8 cellular contexts compared by ENCODE assay signal in the genomic region with DNA sequence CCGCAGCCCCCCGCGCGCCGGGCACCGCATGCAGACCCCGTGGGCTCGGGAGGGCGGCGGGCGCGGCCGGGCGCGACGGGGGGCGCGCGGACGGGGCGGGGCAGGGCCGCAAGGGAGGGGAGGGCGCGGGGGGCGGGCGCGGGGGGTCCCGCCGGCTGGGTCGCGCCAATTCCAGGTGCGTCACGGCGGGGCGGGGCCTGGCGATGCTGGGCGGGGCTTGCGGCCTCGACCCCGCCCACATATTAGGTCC. TPM values are rescaled to one million over a fixed set of nuclear protein-coding genes. Genes with fewer than 3 reads are reported as not detected.
DNase-seq lines count a peak whose midpoint lies in the region; ATAC-seq, FAIRE-seq and TF ChIP-seq lines count a peak whose summit lies in the region.

No MANE protein-coding gene starts in this region.

- 0% methylated on average over 2 of the region's 40 CpGs for WGBS in SK-N-SH (ENCODE audit: low lambda C conversion rate)
- no CpG with 5 or more reads among the region's 40 CpGs for WGBS in H1 (ENCODE audit: extremely low coverage in 1 of 2, insufficient coverage in 1 of 2, insufficient read length in 1 of 2, insufficient replicate concordance in 2 of 2, low coverage in 1 of 2, low lambda C conversion rate in 2 of 2, missing lambda C conversion rate in 1 of 2), 2 experiments
- 0 to 1% methylated on average over 16 to 40 of the region's 40 CpGs for whole genome bisulfite sequencing in aorta, 2 donors

- FAIRE-seq in H1 (lab: Jason Lieb, UNC), result no peak

- no peak overlapping the region for H3K4ac ChIP-seq in H1 (replicated peaks; ENCODE audit: insufficient read length, low read depth, low read length)

- CTCF ChIA-PET in SK-N-SH (lab: Yijun Ruan, JAX), result interaction anchor here (1.0 to 4.9 kb wide), 19 partner anchors 10 to 210 kb away, joined by 3 to 58 read pairs (median 5); a partner anchor contains a TSS
- CTCF ChIA-PET in activated CD4-positive, alpha-beta T cell treated with anti-CD3 and anti-CD28 coated beads for 36 hours (lab: Charles Lee), result interaction anchor here (0.6 to 6.0 kb wide), 8 partner anchors 14 to 388 kb away, joined by 3 to 33 read pairs (median 4); a partner anchor contains a TSS
- CTCF ChIA-PET in H1 (lab: Charles Lee; ENCODE audit: partially characterized antibody), result interaction anchor here (0.6 to 2.6 kb wide), 10 partner anchors 11 to 924 kb away, joined by 3 to 11 read pairs (median 4); a partner anchor contains a TSS

- no peak overlapping the region for H3K18ac ChIP-seq in H1 (ENCODE audit: extremely low read depth, low read length)

- peaks cover 2% of the 10 kb centered on the region; the same call in 1 of the 2 replicates for H3K23me2 ChIP-seq in H1 (ENCODE audit: low read depth, low read length)

- H3K27me3 Mint-ChIP-seq in activated CD4-positive, alpha-beta T cell treated with anti-CD3 and anti-CD28 coated beads for 36 hours, result no peaks in the 10 kb centered on the region
- no peaks in the 10 kb centered on the region for H3K27me3 Mint-ChIP-seq in progenitor cell of endocrine pancreas

- peaks cover 29% of the 10 kb centered on the region for H3K4me1 Mint-ChIP-seq in activated CD4-positive, alpha-beta T cell treated with anti-CD3 and anti-CD28 coated beads for 36 hours
- peaks cover 8% of the 10 kb centered on the region for H3K4me1 Mint-ChIP-seq in progenitor cell of endocrine pancreas (ENCODE audit: low read depth)

- H4K8ac ChIP-seq in H1 (ENCODE audit: extremely low read depth, insufficient read depth, low read length), result peak overlapping the region; percentile 95; the same call in 1 of the 2 replicates

- H3K27ac ChIP-seq in SK-N-SH (ENCODE audit: low read depth in 2 of 2, low read length in 1 of 2) (peak overlapping the region; percentile 78 to 86; a peak in 3 of 4 replicates), H1 (ENCODE audit: low read depth, low read length) (peak overlapping the region; percentile 98; the same call in 1 of the 2 replicates), aorta (ENCODE audit: low read depth in 1 of 2, low read length in 2 of 2) (peak overlapping the region; percentile 52 to 80)

- H4K20me1 ChIP-seq in SK-N-SH (ENCODE audit: insufficient read depth), result peaks cover 8% of the 10 kb centered on the region; the same call in 1 of the 2 replicates
- H4K20me1 ChIP-seq in H1 (replicated peaks in 1 of 2; ENCODE audit: control insufficient read depth in 1 of 2, insufficient read depth in 2 of 2, low read length in 2 of 2), result peaks cover 4 to 8% of the 10 kb centered on the region in 2 experiments

- H3K9me3 Mint-ChIP-seq in activated CD4-positive, alpha-beta T cell treated with anti-CD3 and anti-CD28 coated beads for 36 hours (ENCODE audit: low read depth), result no peaks in the 10 kb centered on the region
- peaks cover 6% of the 10 kb centered on the region for H3K9me3 Mint-ChIP-seq in progenitor cell of endocrine pancreas (ENCODE audit: low read depth)

- H4K5ac ChIP-seq in H1 (ENCODE audit: insufficient read length, low read depth, low read length), result no peak overlapping the region

- ATAC-seq in SK-N-SH treated with all-trans-retinoic acid at 6 μM for 48 hours (no peak), aorta (ENCODE audit: low FRiP score) (no peak), HG02798 (IDR thresholded peaks at IDR 0.05; ENCODE audit: poor library complexity, unreplicated experiment) (no peak)
- no peak for ATAC-seq in activated CD4-positive, alpha-beta T cell treated with anti-CD3 and anti-CD28 coated beads for 36 hours

- H3K4me2 ChIP-seq in SK-N-SH (0 out of 2 replicates have a peak overlapping the region, but pooled peaks have one; percentile 100), H1 (ENCODE audit: insufficient read depth in 1 of 2, low read depth in 2 of 2, low read length in 2 of 2) (no peak overlapping the region; a peak in 1 of 4 replicates)

- H3K9me3 ChIP-seq in SK-N-SH, result no peaks in the 10 kb centered on the region
- no peaks in the 10 kb centered on the region for H3K9me3 ChIP-seq in H1 (ENCODE audit: insufficient read depth in 2 of 2, low read depth in 1 of 2, low read length in 1 of 2)
- no peaks in the 10 kb centered on the region for H3K9me3 ChIP-seq in aorta (ENCODE audit: control insufficient read depth, low read length)

- H2BK5ac ChIP-seq in H1 (ENCODE audit: low read depth, low read length), result no peak overlapping the region

- no peak for TF ChIP-seq POLR2A in H1 (IDR thresholded peaks at IDR 0.05; ENCODE audit: control extremely low read depth in 1 of 2, low read depth in 2 of 2, low read length in 2 of 2)

- no peak overlapping the region for H2BK20ac ChIP-seq in H1 (ENCODE audit: low read length)

- no peak overlapping the region for H2AFZ ChIP-seq in SK-N-SH (ENCODE audit: low read depth)
- H2AFZ ChIP-seq in H1 (ENCODE audit: low read length), result no peak overlapping the region

- no peak overlapping the region for H3K4me3 Mint-ChIP-seq in activated CD4-positive, alpha-beta T cell treated with anti-CD3 and anti-CD28 coated beads for 36 hours
- peak overlapping the region; percentile 16 for H3K4me3 Mint-ChIP-seq in progenitor cell of endocrine pancreas (ENCODE audit: low read depth)

- H2BK15ac ChIP-seq in H1 (ENCODE audit: low read length), result no peak overlapping the region

- no peak overlapping the region for H3K14ac ChIP-seq in H1 (ENCODE audit: insufficient read length)

- H3K56ac ChIP-seq in H1 (replicated peaks; ENCODE audit: insufficient read length, low read depth, low read length), result no peak overlapping the region

- H3K27ac Mint-ChIP-seq in activated CD4-positive, alpha-beta T cell treated with anti-CD3 and anti-CD28 coated beads for 36 hours, result no peak overlapping the region
- H3K27ac Mint-ChIP-seq in progenitor cell of endocrine pancreas, result no peak overlapping the region

- intact Hi-C loops in activated CD4-positive, alpha-beta T cell treated with anti-CD3 and anti-CD28 coated beads for 36 hours (cut with DNase I, micrococcal nuclease), result loop anchor here (1.0 to 5.0 kb wide), 9 partner anchors 28 to 1142 kb away; a partner anchor contains a TSS
- intact Hi-C loops in aorta (cut with DNase I), result no loop called here

- H3K4me1 ChIP-seq in SK-N-SH (ENCODE audit: control insufficient read depth in 1 of 2, insufficient read depth in 2 of 2, low read depth in 1 of 2, low read length in 1 of 2) (peaks cover 0 to 11% of the 10 kb centered on the region in 2 experiments; a peak in 1 of 4 replicates), H1 (replicated peaks in 1 of 4; ENCODE audit: control insufficient read depth in 3 of 4, insufficient read depth in 4 of 4, low read length in 3 of 4) (peaks cover 0 to 5% (median 3%) of the 10 kb centered on the region in 4 experiments; a peak in 4 of 7 replicates), aorta (ENCODE audit: control insufficient read depth in 1 of 2, insufficient read depth in 2 of 2, low read length in 2 of 2) (no peaks in the 10 kb centered on the region)

- no peak for TF ChIP-seq CTCF in SK-N-SH (IDR thresholded peaks at IDR 0.05)
- no peak for TF ChIP-seq CTCF in H1 (IDR thresholded peaks at IDR 0.05; ENCODE audit: control extremely low read depth in 1 of 3, insufficient read depth in 1 of 3, low read depth in 1 of 3, low read length in 3 of 3)
- no peak for TF ChIP-seq CTCF in progenitor cell of endocrine pancreas (IDR thresholded peaks at IDR 0.05; ENCODE audit: unreplicated experiment)

- DNase-seq in SK-N-SH, result peak; percentile 96
- peak; percentile 94 for DNase-seq in activated CD4-positive, alpha-beta T cell treated with anti-CD3 and anti-CD28 coated beads for 36 hours
- peak in 1 of 2 experiments; percentile 89 for DNase-seq in H1 (ENCODE audit: low read depth in 1 of 2, low spot score in 2 of 2)
- peak; percentile 73 for DNase-seq in progenitor cell of endocrine pancreas (ENCODE audit: low spot score, unreplicated experiment)
- no peak for DNase-seq in aorta
- DNase-seq in KG1 (lab: John Stamatoyannopoulos, UW), result no peak

- no peak for TF ChIP-seq RAD21 in SK-N-SH (IDR thresholded peaks at IDR 0.05; ENCODE audit: low read length)
- TF ChIP-seq RAD21 in H1 (IDR thresholded peaks at IDR 0.05 in 1 of 2, conservative IDR thresholded peaks at IDR 0.05 in 1 of 2; ENCODE audit: low read depth in 2 of 2, low read length in 2 of 2), result no peak

- H3K9ac ChIP-seq in SK-N-SH (peak overlapping the region; percentile 85; the same call in 1 of the 2 replicates), H1 (replicated peaks in 1 of 4; ENCODE audit: extremely low read depth in 1 of 4, low read depth in 3 of 4, low read length in 3 of 4) (peak overlapping the region in 3 of 4 experiments; percentile 97 to 99 (median 98); a peak in 5 of 7 replicates)

- H3F3A ChIP-seq in SK-N-SH (replicated peaks; ENCODE audit: insufficient read depth), result peaks cover 12% of the 10 kb centered on the region

- no peaks in the 10 kb centered on the region for H3K27me3 ChIP-seq in SK-N-SH (ENCODE audit: insufficient read depth)
- H3K27me3 ChIP-seq in H1 (replicated peaks in 1 of 4; ENCODE audit: control insufficient read depth in 3 of 4, extremely low read depth in 1 of 4, insufficient read depth in 3 of 4, low read length in 3 of 4), result no peaks in the 10 kb centered on the region
- no peaks in the 10 kb centered on the region for H3K27me3 ChIP-seq in aorta (ENCODE audit: control insufficient read depth in 1 of 2, insufficient read depth in 2 of 2, low read length in 1 of 2)

- no peak for TF ChIP-seq EP300 in SK-N-SH (IDR thresholded peaks at IDR 0.05; ENCODE audit: borderline replicate concordance in 1 of 2, low read depth in 1 of 2, low read length in 1 of 2)
- no peak for TF ChIP-seq EP300 in H1 (IDR thresholded peaks at IDR 0.05; ENCODE audit: borderline replicate concordance in 1 of 2, low read depth in 2 of 2, low read length in 2 of 2)

- H3K79me2 ChIP-seq in SK-N-SH (ENCODE audit: insufficient read depth) (peaks cover 26% of the 10 kb centered on the region; the same call in 1 of the 2 replicates), H1 (ENCODE audit: control insufficient read depth in 1 of 2, insufficient read depth in 2 of 2, low read length in 2 of 2) (peaks cover 5 to 19% of the 10 kb centered on the region in 2 experiments; a peak in 3 of 4 replicates)

- no peak overlapping the region for H2BK120ac ChIP-seq in H1 (replicated peaks; ENCODE audit: low read depth, low read length)

- peaks cover 5% of the 10 kb centered on the region; the same call in 1 of the 2 replicates for H3K79me1 ChIP-seq in H1 (ENCODE audit: low read depth, low read length)

- no peak overlapping the region for H4K91ac ChIP-seq in H1 (replicated peaks; ENCODE audit: insufficient read length, low read length)

- peaks cover 28% of the 10 kb centered on the region for H3K36me3 Mint-ChIP-seq in activated CD4-positive, alpha-beta T cell treated with anti-CD3 and anti-CD28 coated beads for 36 hours (ENCODE audit: low read depth)
- H3K36me3 Mint-ChIP-seq in progenitor cell of endocrine pancreas (ENCODE audit: insufficient read depth), result peaks cover 20% of the 10 kb centered on the region

- H3K23ac ChIP-seq in H1 (ENCODE audit: insufficient read length), result no peak overlapping the region

- POLR2A ChIA-PET in SK-N-SH (lab: Yijun Ruan, JAX), result interaction anchor here (1.0 to 2.8 kb wide), 8 partner anchors 13 to 183 kb away, joined by 3 to 14 read pairs (median 6); a partner anchor contains a TSS
- POLR2A ChIA-PET in activated CD4-positive, alpha-beta T cell treated with anti-CD3 and anti-CD28 coated beads for 36 hours (lab: Charles Lee), result interaction anchor here (1.1 to 3.1 kb wide), 6 partner anchors 11 to 179 kb away, joined by 3 to 31 read pairs (median 6); a partner anchor contains a TSS
- POLR2A ChIA-PET in H1 (lab: Charles Lee; ENCODE audit: partially characterized antibody), result interaction anchor here (0.6 to 11.2 kb wide), 29 partner anchors 8 to 600 kb away, joined by 3 to 265 read pairs (median 4); a partner anchor contains a TSS

- H2AK5ac ChIP-seq in H1 (ENCODE audit: low read depth, low read length), result no peak overlapping the region

- H3K9me2 ChIP-seq in SK-N-SH, result no peaks in the 10 kb centered on the region

- H3K36me3 ChIP-seq in SK-N-SH (replicated peaks in 1 of 2; ENCODE audit: control insufficient read depth in 1 of 2, insufficient read depth in 2 of 2, low read length in 1 of 2) (peaks cover 13 to 26% of the 10 kb centered on the region in 2 experiments), H1 (ENCODE audit: control insufficient read depth in 2 of 4, insufficient read depth in 4 of 4, low read length in 3 of 4) (peaks cover 8 to 20% (median 15%) of the 10 kb centered on the region in 4 experiments), aorta (ENCODE audit: control insufficient read depth in 1 of 2, insufficient read depth in 2 of 2, low read length in 1 of 2) (peaks cover 0 to 7% of the 10 kb centered on the region in 2 donors)

- H2BK12ac ChIP-seq in H1 (ENCODE audit: low read depth, low read length), result no peak overlapping the region

- H3K4me3 ChIP-seq in SK-N-SH (ENCODE audit: low read depth in 2 of 2, low read length in 1 of 2) (peak overlapping the region; percentile 63 to 88), H1 (ENCODE audit: extremely low read depth in 1 of 4, insufficient read depth in 2 of 4, low read depth in 3 of 4, low read length in 4 of 4) (peak overlapping the region; percentile 76 to 95 (median 81); a peak in 7 of 8 replicates), aorta (ENCODE audit: low read length in 2 of 2) (peak overlapping the region; percentile 75 to 84)

RNA-seq across cellular contexts. Expression of a gene that starts 0.2 kb away (rescaled TPM):
- polyA plus RNA-seq in SK-N-SH (2012; rRNA removed) (56.3 and 62.9 TPM in 2 replicates), H1 (2011; rRNA removed) (41.5 and 42.5 TPM in 2 replicates), aorta (10 to 100 TPM; 11.9 to 51.7 TPM)
- 31.8 and 41.4 TPM in 2 replicates for polyA plus RNA-seq in SK-N-SH (2012; cell fraction: cytosol; rRNA removed)
- 212 and 214 TPM in 2 replicates for polyA plus RNA-seq in SK-N-SH (2012; cell fraction: nucleus; rRNA removed)
- 10 to 100 TPM; 38.4 to 39.7 TPM for total RNA-seq in activated CD4-positive, alpha-beta T cell treated with anti-CD3 and anti-CD28 coated beads for 36 hours
- 47.4 and 49.7 TPM in 2 replicates for total RNA-seq in H1 (2021; fragmentation: NEBNext Ultra II Directional; extraction: Animal tissue kit (Norgen Biotek cat#: 25700))
- 44.1 TPM for polyA plus RNA-seq in H1 (2011; cell fraction: cytosol; rRNA removed)
- 91.5 TPM for polyA plus RNA-seq in H1 (2011; cell fraction: nucleus; rRNA removed)
- polyA plus RNA-seq in H1 (2012, experiment 1 of 2), result 33.8 to 49.1 TPM (median 39.8 TPM) in 4 replicates
- polyA plus RNA-seq in H1 (2012, experiment 2 of 2), result 14.9 TPM
- 22.2 TPM for polyA plus RNA-seq in H1 (2013, experiment 1 of 2)
- 20.1 TPM for polyA plus RNA-seq in H1 (2013, experiment 2 of 2)
- 52.8 and 60.2 TPM in 2 replicates for polyA minus RNA-seq in H1 (2011; rRNA and poly(A)+ RNA removed)
- polyA minus RNA-seq in H1 (2011; cell fraction: cytosol; rRNA and poly(A)+ RNA removed), result 26.1 TPM
- polyA minus RNA-seq in H1 (2011; cell fraction: nucleus; rRNA and poly(A)+ RNA removed), result 42.9 TPM
- total RNA-seq in progenitor cell of endocrine pancreas (57.8 and 65.9 TPM in 2 replicates), aorta (10 to 100 TPM; 30.7 to 31.7 TPM)

RNA-seq across cellular contexts. Expression of a gene that starts 15.5 kb away (rescaled TPM):
- 36.3 and 51.1 TPM in 2 replicates for polyA plus RNA-seq in SK-N-SH (2012; rRNA removed)
- 32.5 and 40.9 TPM in 2 replicates for polyA plus RNA-seq in SK-N-SH (2012; cell fraction: cytosol; rRNA removed)
- polyA plus RNA-seq in SK-N-SH (2012; cell fraction: nucleus; rRNA removed), result 32.1 and 47.2 TPM in 2 replicates
- 10 to 100 TPM; 79.8 to 93.1 TPM for total RNA-seq in activated CD4-positive, alpha-beta T cell treated with anti-CD3 and anti-CD28 coated beads for 36 hours
- total RNA-seq in H1 (2021; fragmentation: NEBNext Ultra II Directional; extraction: Animal tissue kit (Norgen Biotek cat#: 25700)), result 69.9 and 70.5 TPM in 2 replicates
- 58.3 and 82.3 TPM in 2 replicates for polyA plus RNA-seq in H1 (2011; rRNA removed)
- polyA plus RNA-seq in H1 (2011; cell fraction: cytosol; rRNA removed), result 74.7 TPM
- 77.7 TPM for polyA plus RNA-seq in H1 (2011; cell fraction: nucleus; rRNA removed)
- polyA plus RNA-seq in H1 (2012, experiment 1 of 2), result 60.0 to 66.8 TPM (median 63.3 TPM) in 4 replicates
- 92.7 TPM for polyA plus RNA-seq in H1 (2012, experiment 2 of 2)
- 60.0 TPM for polyA plus RNA-seq in H1 (2013, experiment 1 of 2)
- polyA plus RNA-seq in H1 (2013, experiment 2 of 2), result 59.1 TPM
- polyA minus RNA-seq in H1 (2011; rRNA and poly(A)+ RNA removed), result 19.6 and 25.7 TPM in 2 replicates
- polyA minus RNA-seq in H1 (2011; cell fraction: cytosol; rRNA and poly(A)+ RNA removed), result 31.5 TPM
- polyA minus RNA-seq in H1 (2011; cell fraction: nucleus; rRNA and poly(A)+ RNA removed), result 21.3 TPM
- 51.4 and 54.4 TPM in 2 replicates for total RNA-seq in progenitor cell of endocrine pancreas
- total RNA-seq in aorta, result 10 to 100 TPM in 1 of 2 donors, 1 to 10 TPM in 1; 8.4 to 18.5 TPM
- 10 to 100 TPM in 1 of 2 donors, 1 to 10 TPM in 1; 9.4 to 14.3 TPM for polyA plus RNA-seq in aorta

RNA-seq across cellular contexts. Expression of a gene that starts 32.4 kb away (rescaled TPM):
- 33.7 and 36.3 TPM in 2 replicates for polyA plus RNA-seq in SK-N-SH (2012; rRNA removed)
- polyA plus RNA-seq in SK-N-SH (2012; cell fraction: cytosol; rRNA removed), result 12.4 and 18.7 TPM in 2 replicates
- 210 and 218 TPM in 2 replicates for polyA plus RNA-seq in SK-N-SH (2012; cell fraction: nucleus; rRNA removed)
- total RNA-seq in activated CD4-positive, alpha-beta T cell treated with anti-CD3 and anti-CD28 coated beads for 36 hours, result 10 to 100 TPM; 18.2 to 34.1 TPM
- 8.1 and 8.3 TPM in 2 replicates for total RNA-seq in H1 (2021; fragmentation: NEBNext Ultra II Directional; extraction: Animal tissue kit (Norgen Biotek cat#: 25700))
- 3.4 and 9.8 TPM in 2 replicates for polyA plus RNA-seq in H1 (2011; rRNA removed)
- polyA plus RNA-seq in H1 (2011; cell fraction: cytosol; rRNA removed), result 7.6 TPM
- polyA plus RNA-seq in H1 (2011; cell fraction: nucleus; rRNA removed), result 34.5 TPM
- polyA plus RNA-seq in H1 (2012, experiment 1 of 2), result 7.6 to 12.7 TPM (median 8.9 TPM) in 4 replicates
- 3.3 TPM for polyA plus RNA-seq in H1 (2012, experiment 2 of 2)
- 4.2 TPM for polyA plus RNA-seq in H1 (2013, experiment 1 of 2)
- polyA plus RNA-seq in H1 (2013, experiment 2 of 2), result 3.3 TPM
- polyA minus RNA-seq in H1 (2011; rRNA and poly(A)+ RNA removed), result 5.0 and 7.3 TPM in 2 replicates
- polyA minus RNA-seq in H1 (2011; cell fraction: cytosol; rRNA and poly(A)+ RNA removed), result 10.3 TPM
- 19.0 TPM for polyA minus RNA-seq in H1 (2011; cell fraction: nucleus; rRNA and poly(A)+ RNA removed)
- 28.8 and 34.8 TPM in 2 replicates for total RNA-seq in progenitor cell of endocrine pancreas
- 10 to 100 TPM; 20.5 to 29.9 TPM for total RNA-seq in aorta
- polyA plus RNA-seq in aorta, result 10 to 100 TPM in 1 of 2 donors, 1 to 10 TPM in 1; 4.1 to 69.8 TPM

Comparison
In these comparisons a context has a peak if more than half of its experiments do, and no peak if none do; other contexts are left out.
1. DNase-seq: peak in SK-N-SH (single experiment), activated CD4-positive, alpha-beta T cell treated with anti-CD3 and anti-CD28 coated beads for 36 hours (single experiment) and progenitor cell of endocrine pancreas (single experiment); none in aorta (0 of 2) and KG1 (single experiment).
2. intact Hi-C loops: an anchor here in activated CD4-positive, alpha-beta T cell treated with anti-CD3 and anti-CD28 coated beads for 36 hours (1.0 to 5.0 kb wide); none called in aorta.
3. Peak in every context shown above with its lines, with median percentiles within 50 percentile points of each other: H3K27ac ChIP-seq and H3K4me3 ChIP-seq.